Comparison of ENCODE assay signal across 13 cellular contexts in the genomic region with DNA sequence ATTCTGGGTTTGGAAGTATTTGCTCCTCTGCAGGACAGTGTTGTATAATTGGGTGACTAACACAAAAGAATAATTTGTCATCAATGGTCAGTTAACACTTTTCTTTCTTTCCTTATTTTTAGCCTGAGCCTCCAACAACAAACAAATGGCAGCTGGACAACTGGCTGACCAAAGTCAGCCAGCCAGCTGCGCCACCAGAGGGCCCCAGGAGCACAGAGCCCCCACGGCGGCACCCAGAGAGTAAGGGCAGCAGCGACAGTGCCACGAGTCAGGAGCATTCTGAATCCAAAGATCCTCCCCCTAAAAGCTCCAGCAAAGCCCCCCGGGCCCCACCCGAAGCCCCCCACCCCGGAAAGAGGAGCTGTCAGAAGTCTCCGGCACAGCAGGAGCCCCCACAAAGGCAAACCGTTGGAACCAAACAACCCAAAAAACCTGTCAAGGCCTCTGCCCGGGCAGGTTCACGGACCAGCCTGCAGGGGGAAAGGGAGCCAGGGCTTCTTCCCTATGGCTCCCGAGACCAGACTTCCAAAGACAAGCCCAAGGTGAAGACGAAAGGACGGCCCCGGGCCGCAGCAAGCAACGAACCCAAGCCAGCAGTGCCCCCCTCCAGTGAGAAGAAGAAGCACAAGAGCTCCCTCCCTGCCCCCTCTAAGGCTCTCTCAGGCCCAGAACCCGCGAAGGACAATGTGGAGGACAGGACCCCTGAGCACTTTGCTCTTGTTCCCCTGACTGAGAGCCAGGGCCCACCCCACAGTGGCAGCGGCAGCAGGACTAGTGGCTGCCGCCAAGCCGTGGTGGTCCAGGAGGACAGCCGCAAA.
DNase-seq lines count a peak whose midpoint lies in the region; ATAC-seq and TF ChIP-seq lines count a peak whose summit lies in the region.
"Had no signal": no experiment of that assay in that cellular context is flagged by ENCODE, and none has a peak within 500 bp of the region (broad histone marks: within the 10 kb centered on the region; RNA-seq: fewer than 3 reads in every experiment).

No MANE protein-coding gene starts in this region.

- TF ChIP-seq CTCF in 22Rv1 (IDR thresholded peaks at IDR 0.05) = peak; percentile 5; the same call in 1 of the 2 replicates
- peak; percentile 5 for TF ChIP-seq CTCF in cardiac fibroblast (IDR thresholded peaks at IDR 0.05; ENCODE audit: low read depth, low read length)
- TF ChIP-seq CTCF in vagina (IDR thresholded peaks at IDR 0.05) = no peak

- H3K27me3 ChIP-seq in H7 (ENCODE audit: control insufficient read depth, insufficient read depth, low read length) (no peaks in the 10 kb centered on the region), aorta (ENCODE audit: control insufficient read depth in 1 of 2, insufficient read depth in 2 of 2, low read length in 1 of 2) (no peaks in the 10 kb centered on the region), vagina (no peaks in the 10 kb centered on the region)
- H3K27me3 ChIP-seq: adrenal gland had no signal

- H3K36me3 ChIP-seq in H7 (replicated peaks; ENCODE audit: control insufficient read depth, insufficient read depth, low read length) (peaks cover 15% of the 10 kb centered on the region), aorta (ENCODE audit: control insufficient read depth in 1 of 2, insufficient read depth in 2 of 2, low read length in 1 of 2) (peaks cover 0 to 5% of the 10 kb centered on the region in 2 donors), vagina (peaks cover 0 to 51% of the 10 kb centered on the region in 2 donors)

- H3K27ac ChIP-seq in 22Rv1 (no peak overlapping the region), aorta (ENCODE audit: low read depth in 1 of 2, low read length in 2 of 2) (no peak overlapping the region), vagina (no peak overlapping the region)
- H3K27ac ChIP-seq: adrenal gland had no signal

- intact Hi-C loops in aorta (cut with DNase I) = no loop called here
- intact Hi-C loops in vagina (cut with DNase I) = no loop called here

- H3K4me1 ChIP-seq in aorta (ENCODE audit: control insufficient read depth in 1 of 2, insufficient read depth in 2 of 2, low read length in 2 of 2) (no peaks in the 10 kb centered on the region), vagina (peaks cover 22% of the 10 kb centered on the region)
- H3K4me1 ChIP-seq: adrenal gland had no signal

- DNase-seq in H7 = peak; percentile 73
- no peak for DNase-seq in cardiac fibroblast (ENCODE audit: low read depth in 2 of 2)
- peak; percentile 55 for DNase-seq in iPS-NIHi7 (ENCODE audit: extremely low spot score)
- DNase-seq in NCI-H1048 (lab: John Stamatoyannopoulos, UW) = no peak
- DNase-seq in aorta = no peak
- DNase-seq in NAMALWA (ENCODE audit: low spot score) = no peak
- no peak for DNase-seq in vagina (ENCODE audit: extremely low spot score in 2 of 2)
- DNase-seq: adrenal gland, NCI-H2081 treated with DMSO at 0.1 percent for 48 hours, NCI-H774, occipital lobe, small intestine had no signal

- no peak for TF ChIP-seq POLR2A in vagina (IDR thresholded peaks at IDR 0.05)

- 86 to 91% methylated on average over 24 of the region's 24 CpGs for WGBS in aorta, 2 donors

- H3K9me3 ChIP-seq in aorta (ENCODE audit: control insufficient read depth, low read length) (no peaks in the 10 kb centered on the region), vagina (no peaks in the 10 kb centered on the region)
- H3K9me3 ChIP-seq: adrenal gland had no signal

- H3K4me3 ChIP-seq in H7 (ENCODE audit: insufficient read depth, low read depth, low read length) (no peak overlapping the region), cardiac fibroblast (replicated peaks in 1 of 2; ENCODE audit: low read depth in 2 of 2, low read length in 2 of 2) (no peak overlapping the region), aorta (ENCODE audit: low read length in 2 of 2) (no peak overlapping the region), vagina (no peak overlapping the region)
- H3K4me3 ChIP-seq: adrenal gland had no signal

- no peak for ATAC-seq in aorta (ENCODE audit: low FRiP score)

Comparison
In these comparisons a context has a peak if more than half of its experiments do, and no peak if none do; other contexts are left out.
1. CTCF ChIP-seq: peak in 22Rv1 (single experiment) and cardiac fibroblast (single experiment); none in vagina (0 of 3).
2. DNase-seq: peak in H7 (single experiment) and iPS-NIHi7 (single experiment); none in cardiac fibroblast (0 of 2), NCI-H1048 (single experiment), aorta (0 of 2), NAMALWA (single experiment) and vagina (0 of 2).